Comparison of ENCODE assay signal across 8 cellular contexts in genomic region chrX:153793291-153793690, GRCh38. TPM values are rescaled to one million over a fixed set of nuclear protein-coding genes. Genes with fewer than 3 reads are reported as not detected.
DNase-seq lines count a peak whose midpoint lies in the region; ATAC-seq and TF ChIP-seq lines count a peak whose summit lies in the region.

No MANE protein-coding gene starts in this region.

- no peak overlapping the region for H3K14ac ChIP-seq in H9 (ENCODE audit: insufficient read depth, low read length)

- H3K36me3 Mint-ChIP-seq in H9 (ENCODE audit: insufficient read depth in 1 of 3, low read depth in 3 of 3) (peaks cover 34 to 44% (median 34%) of the 10 kb centered on the region in 3 experiments), T-helper 17 cell (ENCODE audit: low read depth) (no peaks in the 10 kb centered on the region)

- H3K23me2 ChIP-seq in H9 (ENCODE audit: insufficient read length, low read depth, low read length, poor library complexity, severe bottlenecking) = peaks cover 4% of the 10 kb centered on the region

- no peak overlapping the region for H4K8ac ChIP-seq in H9 (replicated peaks; ENCODE audit: insufficient read length, low read depth, low read length)

- H3K4ac ChIP-seq in H9 (ENCODE audit: low read depth, low read length) = no peak overlapping the region

- no peak overlapping the region for H3K56ac ChIP-seq in H9 (ENCODE audit: insufficient read length, low read depth, low read length)

- H2BK15ac ChIP-seq in H9 (ENCODE audit: low read depth, low read length) = no peak overlapping the region

- WGBS in H9 (ENCODE audit: extremely low coverage, insufficient read length, low lambda C conversion rate) = no CpG with 5 or more reads among the region's 7 CpGs

- H3K4me3 Mint-ChIP-seq in H9 (peak overlapping the region; percentile 87 to 93), T-helper 17 cell (peak overlapping the region; percentile 94)

- H3K27me3 Mint-ChIP-seq in H9 (ENCODE audit: low read depth) (no peaks in the 10 kb centered on the region; the same call in 1 of the 2 replicates), T-helper 17 cell (no peaks in the 10 kb centered on the region)

- no peak overlapping the region for H3K23ac ChIP-seq in H9 (ENCODE audit: insufficient read length, low read depth, low read length)

- DNase-seq in H9 (no peak), T-helper 17 cell (no peak), foreskin fibroblast (peak; percentile 16 to 45), midbrain (lab: John Stamatoyannopoulos, UW) (no peak), NCI-H226 (no peak)

- H3K9me3 ChIP-seq in H9 (ENCODE audit: control insufficient read depth, low read depth, low read length) (peaks cover 40% of the 10 kb centered on the region), T-helper 17 cell (ENCODE audit: control insufficient read depth, low read length, poor library complexity, severe bottlenecking) (no peaks in the 10 kb centered on the region), skeletal muscle tissue (ENCODE audit: control insufficient read depth in 3 of 3, low read length in 3 of 3) (no peaks in the 10 kb centered on the region)

- H3K27ac ChIP-seq in H9 (ENCODE audit: insufficient read length, low read depth, low read length) = no peak overlapping the region
- H3K27ac ChIP-seq in skeletal muscle tissue (ENCODE audit: low read depth, low read length) = peak overlapping the region; percentile 90

- H4K5ac ChIP-seq in H9 (ENCODE audit: insufficient read length, low read depth, low read length) = no peak overlapping the region

- ATAC-seq in T-helper 17 cell (no peak), GM21737 (IDR thresholded peaks at IDR 0.05; ENCODE audit: unreplicated experiment) (no peak), GM18858 (IDR thresholded peaks at IDR 0.05; ENCODE audit: unreplicated experiment) (no peak)

- H2BK120ac ChIP-seq in H9 (ENCODE audit: low read depth, low read length, poor library complexity, severe bottlenecking) = no peak overlapping the region

- H4K91ac ChIP-seq in H9 (ENCODE audit: insufficient read length, low read depth, low read length) = no peak overlapping the region

- H2AFZ ChIP-seq in H9 (ENCODE audit: low read length) = no peak overlapping the region

- peaks cover 4% of the 10 kb centered on the region; the same call in 1 of the 2 replicates for H3K79me2 ChIP-seq in H9 (ENCODE audit: insufficient read depth, low read length)

- H3K27me3 ChIP-seq in H9 (ENCODE audit: insufficient read depth, low read length) (no peaks in the 10 kb centered on the region), skeletal muscle tissue (ENCODE audit: control insufficient read depth in 3 of 3, insufficient read depth in 3 of 3, low read length in 3 of 3) (no peaks in the 10 kb centered on the region)

- H3K27ac Mint-ChIP-seq in H9 (no peak overlapping the region; a peak in 1 of 7 replicates), T-helper 17 cell (peak overlapping the region; percentile 80)

- H2BK5ac ChIP-seq in H9 (ENCODE audit: insufficient read length, low read length) = no peak overlapping the region

- H3K4me3 ChIP-seq in foreskin fibroblast (ENCODE audit: low read depth in 1 of 2, low read length in 2 of 2) (peak overlapping the region; percentile 74 to 78), skeletal muscle tissue (ENCODE audit: low read length in 3 of 3) (peak overlapping the region; percentile 78 to 83 (median 82))

- H3K79me1 ChIP-seq in H9 (ENCODE audit: insufficient read depth, low read depth, low read length, poor library complexity, severe bottlenecking) = no peaks in the 10 kb centered on the region

- H3K4me2 ChIP-seq in H9 (ENCODE audit: insufficient read depth, insufficient read length, low read length) = peak overlapping the region; percentile 55

- no peak overlapping the region for H3T11ph ChIP-seq in H9 (ENCODE audit: low read length)

- no peaks in the 10 kb centered on the region for H3K4me1 ChIP-seq in H9 (ENCODE audit: insufficient read depth, low read length)
- H3K4me1 ChIP-seq in skeletal muscle tissue (ENCODE audit: control insufficient read depth in 3 of 3, insufficient read depth in 3 of 3, low read length in 3 of 3) = peaks cover 37 to 51% (median 38%) of the 10 kb centered on the region in 3 donors

- TF ChIP-seq CTCF in H9 (conservative IDR thresholded peaks at IDR 0.05) (no peak), foreskin fibroblast (IDR thresholded peaks at IDR 0.05; ENCODE audit: low read depth, low read length) (no peak)

- no peak overlapping the region for H3K18ac ChIP-seq in H9 (ENCODE audit: insufficient read length, low read depth, low read length)

- H3K9me3 Mint-ChIP-seq in H9 = peaks cover 55 to 74% of the 10 kb centered on the region in 2 experiments

- no peak overlapping the region for H2AK5ac ChIP-seq in H9 (ENCODE audit: insufficient read length, low read length)

- H3K4me1 Mint-ChIP-seq in H9 = peaks cover 7 to 12% of the 10 kb centered on the region in 2 experiments; a peak in 3 of 4 replicates
- H3K4me1 Mint-ChIP-seq in T-helper 17 cell = peaks cover 16% of the 10 kb centered on the region

- no peaks in the 10 kb centered on the region for H4K20me1 ChIP-seq in H9 (ENCODE audit: control insufficient read depth, insufficient read depth, insufficient read length)

- H3K36me3 ChIP-seq in skeletal muscle tissue (ENCODE audit: control insufficient read depth in 3 of 3, insufficient read depth in 3 of 3, low read length in 3 of 3) = peaks cover 11 to 16% (median 15%) of the 10 kb centered on the region in 3 donors

- H3K9ac ChIP-seq in H9 (ENCODE audit: extremely low read depth, insufficient read length, low read length) (peak overlapping the region; percentile 5), skeletal muscle tissue (ENCODE audit: low read depth in 1 of 3, low read length in 3 of 3) (peak overlapping the region; percentile 81 to 93 (median 92))

- H2BK20ac ChIP-seq in H9 (ENCODE audit: low read depth, low read length, poor library complexity, severe bottlenecking) = no peak overlapping the region

- no peak overlapping the region for H2BK12ac ChIP-seq in H9 (ENCODE audit: insufficient read length, low read depth, low read length)

RNA-seq across cellular contexts. Expression of gene IDH3G, which starts 0.9 kb away (rescaled TPM):
- total RNA-seq in H9 (2021) (43.2 and 47.1 TPM in 2 replicates), T-helper 17 cell (10 to 100 TPM; 46.4 to 52.4 TPM), skeletal muscle tissue (25.1 TPM)

RNA-seq across cellular contexts. Expression of gene SSR4, which starts 1.2 kb away (rescaled TPM):
- total RNA-seq in H9 (2021) (179 and 193 TPM in 2 replicates), T-helper 17 cell (100 to 1,000 TPM; 204 to 212 TPM), skeletal muscle tissue (85.6 TPM)

RNA-seq across cellular contexts. Expression of gene SRPK3, which starts 12.4 kb away (rescaled TPM):
- not detected in 2 replicates for total RNA-seq in H9 (2021)
- total RNA-seq in T-helper 17 cell = not detected
- 85.1 TPM for total RNA-seq in skeletal muscle tissue

RNA-seq across cellular contexts. Expression of gene PLXNB3, which starts 29.2 kb away (rescaled TPM):
- total RNA-seq in H9 (2021) = 1.8 and 1.9 TPM in 2 replicates
- total RNA-seq in T-helper 17 cell = 1 to 10 TPM in 1 of 2 donors, under 1 TPM in 1; 0.25 to 2.9 TPM
- 1.0 TPM for total RNA-seq in skeletal muscle tissue

RNA-seq across cellular contexts. Expression of gene PDZD4, which starts 37.1 kb away (rescaled TPM):
- 110 and 118 TPM in 2 replicates for total RNA-seq in H9 (2021)
- 10 to 100 TPM; 31.1 to 45.6 TPM for total RNA-seq in T-helper 17 cell
- 2.6 TPM for total RNA-seq in skeletal muscle tissue

Comparison
In these comparisons a context has a peak if more than half of its experiments do, and no peak if none do; other contexts are left out.
1. DNase-seq: peak in foreskin fibroblast (2 of 2); none in H9 (single experiment), T-helper 17 cell (0 of 3), midbrain (single experiment) and NCI-H226 (single experiment).
2. RNA of gene SRPK3, which starts 12.4 kb away (total RNA-seq): 85.1 TPM in skeletal muscle tissue (single experiment); not detected in H9 and not detected in T-helper 17 cell; every median in the first group is over 10 times any median in the second.